ENCODE assay signal across 8 cellular contexts in genomic region chr9:33623658-33624586, GRCh38.
A peak's percentile ranks its signal among the peaks of the same experiment; 100 is the strongest.
DNase-seq lines count a peak whose midpoint lies in the region; ATAC-seq, FAIRE-seq and TF ChIP-seq lines count a peak whose summit lies in the region.

No MANE protein-coding gene starts in this region.

- peak; percentile 69 for DNase-seq in DMS53 treated with DMSO at 0.1 percent for 48 hours (lab: John Stamatoyannopoulos, UW; ENCODE audit: unreplicated experiment)
- peak; percentile 57 to 82 for DNase-seq in HAP-1 (ENCODE audit: low spot score in 2 of 2)
- peak; percentile 65 for DNase-seq in NCI-H1436 (lab: John Stamatoyannopoulos, UW)
- peak; percentile 9 for DNase-seq in T-helper 22 cell (ENCODE audit: low read depth)
- DNase-seq in ascending aorta (ENCODE audit: low spot score in 2 of 2): peak in 1 of 2 donors; percentile 77
- peak; percentile 44 to 58 for DNase-seq in hippocampal formation (lab: John Stamatoyannopoulos, UW)
- peak; percentile 74 for DNase-seq in small intestine

- ATAC-seq in HG02938 (IDR thresholded peaks at IDR 0.05; ENCODE audit: unreplicated experiment): no peak

- 11 to 19% (median 15%) methylated on average over 20 of the region's 20 CpGs for WGBS in small intestine, 3 donors

- H3K9me3 ChIP-seq in HAP-1: peaks cover 2% of the 10 kb centered on the region; the same call in 1 of the 2 replicates
- no peaks in the 10 kb centered on the region for H3K9me3 ChIP-seq in ascending aorta
- H3K9me3 ChIP-seq in small intestine (ENCODE audit: control insufficient read depth, low read depth): no peaks in the 10 kb centered on the region

- no peaks in the 10 kb centered on the region for H3K27me3 ChIP-seq in HAP-1 (ENCODE audit: low read depth)
- H3K27me3 ChIP-seq in ascending aorta: no peaks in the 10 kb centered on the region
- H3K27me3 ChIP-seq in small intestine (ENCODE audit: control insufficient read depth in 2 of 2, insufficient read depth in 2 of 2, low read length in 2 of 2): no peaks in the 10 kb centered on the region

- no peak for FAIRE-seq in small intestine (lab: Jason Lieb, UNC)

- intact Hi-C loops in ascending aorta (cut with DNase I): loop anchor here (10.0 kb wide), 1 partner anchor 231 kb away; no protein-coding TSS in a partner anchor

- H3K4me3 ChIP-seq in HAP-1 (no peak overlapping the region), ascending aorta (no peak overlapping the region), small intestine (ENCODE audit: low read depth in 1 of 2, low read length in 2 of 2) (no peak overlapping the region)

- H3K36me3 ChIP-seq in HAP-1 (replicated peaks): no peaks in the 10 kb centered on the region
- no peaks in the 10 kb centered on the region for H3K36me3 ChIP-seq in ascending aorta
- H3K36me3 ChIP-seq in small intestine (ENCODE audit: control insufficient read depth in 2 of 2, insufficient read depth in 2 of 2, low read length in 2 of 2): no peaks in the 10 kb centered on the region

- in situ Hi-C loops in HAP-1 (cut with MboI; ENCODE audit: low sequenced_read_pairs): loop anchor here (5.0 kb wide), 1 partner anchor 98 kb away; no protein-coding TSS in a partner anchor

- peak; percentile 74 to 89 (median 76) for TF ChIP-seq CTCF in ascending aorta (IDR thresholded peaks at IDR 0.05)

- H3K27ac ChIP-seq in ascending aorta: no peak overlapping the region
- no peak overlapping the region for H3K27ac ChIP-seq in small intestine (ENCODE audit: low read depth in 1 of 2, low read length in 1 of 2)

- H3K4me1 ChIP-seq in HAP-1 (peaks cover 4% of the 10 kb centered on the region), ascending aorta (no peaks in the 10 kb centered on the region), small intestine (ENCODE audit: control insufficient read depth in 2 of 2, insufficient read depth in 1 of 2, low read depth in 1 of 2, low read length in 1 of 2) (no peaks in the 10 kb centered on the region)
